ENCODE assay signal across 27 cellular contexts in genomic region chr14:66918527-66918926, GRCh38.
"Had no signal": no experiment of that assay in that cellular context is flagged by ENCODE, and none has a peak within 500 bp of the region (broad histone marks: within the 10 kb centered on the region; RNA-seq: fewer than 3 reads in every experiment).

No MANE protein-coding gene starts in this region.

- H3K27me3 ChIP-seq: heart right ventricle, hepatocyte, left lung, ovary, right atrium auricular region, stomach, tibial artery, upper lobe of right lung had no signal

- H3K27me3 Mint-ChIP-seq: naive B cell; progenitor cell of endocrine pancreas; stimulated activated naive B cell treated with anti-CD40 and anti-IgM and Interleukin-4, amounts not matched to agents 10 μg/mL and 1 μg/mL and 100 μg/mL, for 72 hours had no signal

- H3K4me2 ChIP-seq: hepatocyte had no signal

- DNase-seq: heart right ventricle; kidney; left colon; left lung; lower lobe of right lung; mammary epithelial cell; mesenchymal stem cell; naive B cell; natural killer cell; ovary; stimulated activated CD4-positive, alpha-beta T cell treated with anti-CD3 and anti-CD28 coated beads, Interleukin-12 subunit alpha, Interleukin-12 subunit beta, amount 100 ng/mL, for 4 hours; stimulated activated CD4-positive, alpha-beta T cell treated with anti-CD3 and anti-CD28 coated beads, Interleukin-15, amount 100 ng/mL, for 24 hours; stimulated activated CD4-positive, alpha-beta T cell treated with anti-CD3 and anti-CD28 coated beads, Interleukin-2, amount 100 ng/mL, for 24 hours; stimulated activated CD4-positive, alpha-beta T cell treated with anti-CD3 and anti-CD28 coated beads, Interleukin-4, amount 100 ng/mL, for 1 hour; stimulated activated naive B cell treated with anti-CD40 and anti-IgM and Interleukin-4, amounts not matched to agents 10 μg/mL and 1 μg/mL and 100 μg/mL, for 72 hours; stimulated activated naive CD8-positive, alpha-beta T cell treated with anti-CD3 and anti-CD28 coated beads, Interleukin-15, Interleukin-2, amounts not matched to agents 100 U/mL and 50 U/mL, for 24 hours; stomach; tibial artery; trophoblast cell; upper lobe of right lung had no signal

- H3K4me1 ChIP-seq: heart right ventricle, left lung, lower lobe of right lung, right atrium auricular region, stomach, tibial artery, upper lobe of right lung had no signal

- H3K9me3 ChIP-seq: ovary, right atrium auricular region, stomach, thoracic aorta, upper lobe of right lung had no signal

- H3K79me2 ChIP-seq: hepatocyte had no signal

- H3K4me3 ChIP-seq: heart right ventricle, hepatocyte, left lung, lower lobe of right lung, ovary, right atrium auricular region, skin epidermis, stomach, thoracic aorta, tibial artery, upper lobe of right lung had no signal

- H3K27ac Mint-ChIP-seq: mesothelial cell of epicardium; naive B cell; natural killer cell; progenitor cell of endocrine pancreas; stimulated activated naive B cell treated with anti-CD40 and anti-IgM and Interleukin-4, amounts not matched to agents 10 μg/mL and 1 μg/mL and 100 μg/mL, for 72 hours had no signal

- H3K4me1 Mint-ChIP-seq: mesothelial cell of epicardium; naive B cell; natural killer cell; stimulated activated naive B cell treated with anti-CD40 and anti-IgM and Interleukin-4, amounts not matched to agents 10 μg/mL and 1 μg/mL and 100 μg/mL, for 72 hours had no signal

- H3K4me3 Mint-ChIP-seq: mesothelial cell of epicardium; naive B cell; natural killer cell; stimulated activated naive B cell treated with anti-CD40 and anti-IgM and Interleukin-4, amounts not matched to agents 10 μg/mL and 1 μg/mL and 100 μg/mL, for 72 hours had no signal

- H3K27ac ChIP-seq: heart right ventricle, hepatocyte, left lung, lower lobe of right lung, ovary, right atrium auricular region, skin epidermis, stomach, thoracic aorta, tibial artery, upper lobe of right lung had no signal

- ATAC-seq: heart right ventricle; left lung; lower lobe of right lung; natural killer cell; sciatic nerve; stimulated activated naive B cell treated with anti-CD40 and anti-IgM and Interleukin-4, amounts not matched to agents 10 μg/mL and 1 μg/mL and 100 μg/mL, for 72 hours; stimulated activated naive CD8-positive, alpha-beta T cell treated with anti-CD3 and anti-CD28 coated beads, Interleukin-15, Interleukin-2, amounts not matched to agents 100 U/mL and 50 U/mL, for 24 hours; upper lobe of right lung had no signal

- H3K36me3 ChIP-seq: ovary had no signal
